ENCODE assay signal across 20 cellular contexts in genomic region chr2:113341191-113341590, GRCh38.
"Had no signal": no experiment of that assay in that cellular context is flagged by ENCODE, and none has a peak within 500 bp of the region (broad histone marks: within the 10 kb centered on the region; RNA-seq: fewer than 3 reads in every experiment).

No MANE protein-coding gene starts in this region.

- H3K9ac ChIP-seq: SK-N-SH had no signal

- H3K9me3 ChIP-seq: SK-N-SH had no signal

- DNase-seq: KBM-7, MV-4-11, NCI-H1048, NCI-H1105, NCI-H1436 treated with DMSO at 0.1 percent for 48 hours, NCI-H187, NCI-H2029, NCI-H2081 treated with DMSO at 0.1 percent for 48 hours, NCI-H2171, NCI-H226, NCI-H446, NCI-H510A, NCI-H524 treated with DMSO at 0.1 percent for 48 hours, NCI-H69, NCI-H774, Right ventricle myocardium superior, RPMI8226, SIG-M5, SK-N-SH, SW 1271 had no signal

- H3K4me2 ChIP-seq: SK-N-SH had no signal
